ENCODE assay signal across 10 cellular contexts in genomic region chr6:53192590-53193232, GRCh38. TPM values are rescaled to one million over a fixed set of nuclear protein-coding genes. Genes with fewer than 3 reads are reported as not detected.
DNase-seq lines count a peak whose midpoint lies in the region; ATAC-seq and TF ChIP-seq lines count a peak whose summit lies in the region.
"Had no signal": no experiment of that assay in that cellular context is flagged by ENCODE, and none has a peak within 500 bp of the region (broad histone marks: within the 10 kb centered on the region; RNA-seq: fewer than 3 reads in every experiment).

No MANE protein-coding gene starts in this region.

- no peak overlapping the region for H3K4me3 Mint-ChIP-seq in activated CD4-positive, alpha-beta memory T cell treated with anti-CD3 and anti-CD28 coated beads, Interleukin-2, amount 10 ng/mL, durations not matched to agents 7 days and 5 days

- H3K27me3 ChIP-seq in WERI-Rb-1 (ENCODE audit: insufficient read depth, low read depth, severe bottlenecking), result no peaks in the 10 kb centered on the region

- H3K9me3 Mint-ChIP-seq in activated CD4-positive, alpha-beta memory T cell treated with anti-CD3 and anti-CD28 coated beads, Interleukin-2, amount 10 ng/mL, durations not matched to agents 7 days and 5 days, result no peaks in the 10 kb centered on the region

- no peak overlapping the region for H3K4me3 ChIP-seq in WERI-Rb-1 (ENCODE audit: low read depth, low read length)

- no peak for ATAC-seq in HG03342 (IDR thresholded peaks at IDR 0.05; ENCODE audit: unreplicated experiment)

- H3K27me3 Mint-ChIP-seq in activated CD4-positive, alpha-beta memory T cell treated with anti-CD3 and anti-CD28 coated beads, Interleukin-2, amount 10 ng/mL, durations not matched to agents 7 days and 5 days, result no peaks in the 10 kb centered on the region

- no peaks in the 10 kb centered on the region for H3K36me3 Mint-ChIP-seq in activated CD4-positive, alpha-beta memory T cell treated with anti-CD3 and anti-CD28 coated beads, Interleukin-2, amount 10 ng/mL, durations not matched to agents 7 days and 5 days (ENCODE audit: low read depth)

- peak overlapping the region; percentile 83 for H3K27ac ChIP-seq in 22Rv1
- H3K27ac ChIP-seq in VCaP, result peak overlapping the region; percentile 79
- no peak overlapping the region for H3K27ac ChIP-seq in WERI-Rb-1
- H3K27ac ChIP-seq: RWPE1 had no signal

- H3K4me1 Mint-ChIP-seq in activated CD4-positive, alpha-beta memory T cell treated with anti-CD3 and anti-CD28 coated beads, Interleukin-2, amount 10 ng/mL, durations not matched to agents 7 days and 5 days, result peaks cover 6% of the 10 kb centered on the region

- POLR2A ChIA-PET in activated CD4-positive, alpha-beta memory T cell treated with anti-CD3 and anti-CD28 coated beads, Interleukin-2, amount 10 ng/mL, durations not matched to agents 7 days and 5 days (lab: Charles Lee), result no interaction called here

- H3K9me3 ChIP-seq in WERI-Rb-1 (ENCODE audit: severe bottlenecking), result no peaks in the 10 kb centered on the region

- H3K36me3 ChIP-seq in WERI-Rb-1, result no peaks in the 10 kb centered on the region

- DNase-seq in NCI-H1092 treated with DMSO at 0.1 percent for 48 hours (lab: John Stamatoyannopoulos, UW) (peak; percentile 88), left kidney (ENCODE audit: low read depth, low spot score) (peak; percentile 65), NCI-H1694 (lab: John Stamatoyannopoulos, UW) (no peak), WERI-Rb-1 (no peak)
- DNase-seq in activated CD4-positive, alpha-beta memory T cell treated with anti-CD3 and anti-CD28 coated beads, Interleukin-2, amount 10 ng/mL, durations not matched to agents 7 days and 5 days, result no peak

- no peak overlapping the region for H3K27ac Mint-ChIP-seq in activated CD4-positive, alpha-beta memory T cell treated with anti-CD3 and anti-CD28 coated beads, Interleukin-2, amount 10 ng/mL, durations not matched to agents 7 days and 5 days

- no peak for TF ChIP-seq CTCF in 22Rv1 (IDR thresholded peaks at IDR 0.05)
- no peak for TF ChIP-seq CTCF in VCaP (conservative IDR thresholded peaks at IDR 0.05)
- TF ChIP-seq CTCF in WERI-Rb-1 (IDR thresholded peaks at IDR 0.05; ENCODE audit: low read depth, low read length), result no peak

- CTCF ChIA-PET in activated CD4-positive, alpha-beta memory T cell treated with anti-CD3 and anti-CD28 coated beads, Interleukin-2, amount 10 ng/mL, durations not matched to agents 7 days and 5 days (lab: Charles Lee), result no interaction called here

RNA-seq across cellular contexts. Expression of gene GCM1, which starts 44.1 kb away (rescaled TPM):
- total RNA-seq in activated CD4-positive, alpha-beta memory T cell treated with anti-CD3 and anti-CD28 coated beads, Interleukin-2, amount 10 ng/mL, durations not matched to agents 7 days and 5 days, result under 1 TPM in 1 of 2 experiments, not detected in 1; 0.10 TPM
- total RNA-seq: urinary bladder had no signal

Comparison
In these comparisons a context has a peak if more than half of its experiments do, and no peak if none do; other contexts are left out.
1. DNase-seq: peak in NCI-H1092 treated with DMSO at 0.1 percent for 48 hours (single experiment) and left kidney (single experiment); none in NCI-H1694 (single experiment), activated CD4-positive, alpha-beta memory T cell treated with anti-CD3 and anti-CD28 coated beads, Interleukin-2, amount 10 ng/mL, durations not matched to agents 7 days and 5 days (single experiment) and WERI-Rb-1 (single experiment).